In genomic region chrX:45508459-45508858, GRCh38 we compare ENCODE assay signal across 16 cellular contexts.
DNase-seq lines count a peak whose midpoint lies in the region; ATAC-seq and TF ChIP-seq lines count a peak whose summit lies in the region.
"Had no signal": no experiment of that assay in that cellular context is flagged by ENCODE, and none has a peak within 500 bp of the region (broad histone marks: within the 10 kb centered on the region; RNA-seq: fewer than 3 reads in every experiment).

No MANE protein-coding gene starts in this region.

- H2AFZ ChIP-seq in GM23248 (no peak overlapping the region), PC-3 (ENCODE audit: low read length) (no peak overlapping the region)
- H2AFZ ChIP-seq: PC-9 had no signal

- intact Hi-C loops in PC-3 (cut with micrococcal nuclease), result no loop called here
- intact Hi-C loops in sigmoid colon (cut with DNase I), result loop anchor here (5.0 kb wide), 1 partner anchor 61 kb away; no protein-coding TSS in a partner anchor

- DNase-seq in GM23248 (no peak), PC-3 (peak; percentile 72), fibroblast of mammary gland (ENCODE audit: low read depth) (peak; percentile 83), sigmoid colon (no peak), T-cell (no peak), NCI-H146 treated with DMSO at 0.1 percent for 48 hours (lab: John Stamatoyannopoulos, UW; ENCODE audit: unreplicated experiment) (no peak)
- DNase-seq in stimulated activated naive CD4-positive, alpha-beta T cell (lab: John Stamatoyannopoulos, UW), result no peak
- DNase-seq: activated gamma-delta T cell, DMS79, NCI-H187 treated with DMSO at 0.1 percent for 48 hours, NCI-H524, PC-9, WERI-Rb-1 had no signal

- TF ChIP-seq CTCF in PC-3 (conservative IDR thresholded peaks at IDR 0.05; ENCODE audit: low read depth, low read length) (no peak), fibroblast of mammary gland (conservative IDR thresholded peaks at IDR 0.05; ENCODE audit: control insufficient read depth, insufficient read depth, low read depth, low read length) (no peak), sigmoid colon (IDR thresholded peaks at IDR 0.05) (no peak)

- TF ChIP-seq EP300 in sigmoid colon (IDR thresholded peaks at IDR 0.05), result no peak

- H3K27ac Mint-ChIP-seq in T-cell, result no peak overlapping the region
- H3K27ac Mint-ChIP-seq: natural killer cell treated with Interleukin-12 subunit alpha and Interleukin-12 subunit beta and Interleukin-15 and Interleukin-18, amount 100 ng/mL, for 72 hours had no signal

- TF ChIP-seq POLR2A in sigmoid colon (IDR thresholded peaks at IDR 0.05), result no peak

- H3K27me3 Mint-ChIP-seq in T-cell, result peaks cover 0 to 10% of the 10 kb centered on the region in 2 donors

- H3K4me1 ChIP-seq in GM23248 (ENCODE audit: insufficient read depth) (peaks cover 34% of the 10 kb centered on the region), PC-3 (ENCODE audit: insufficient read depth, low read length) (peaks cover 45% of the 10 kb centered on the region), sigmoid colon (peaks cover 0 to 41% (median 7%) of the 10 kb centered on the region in 4 donors)

- H3K4me3 ChIP-seq in GM23248 (no peak overlapping the region), PC-3 (ENCODE audit: low read length) (no peak overlapping the region), fibroblast of mammary gland (ENCODE audit: control insufficient read depth, low read depth, low read length) (no peak overlapping the region), sigmoid colon (no peak overlapping the region)
- H3K4me3 ChIP-seq: ascending aorta, PC-9 had no signal

- H3K4me3 Mint-ChIP-seq in T-cell, result no peak overlapping the region
- H3K4me3 Mint-ChIP-seq: natural killer cell treated with Interleukin-12 subunit alpha and Interleukin-12 subunit beta and Interleukin-15 and Interleukin-18, amount 100 ng/mL, for 72 hours had no signal

- POLR2A ChIA-PET in PC-3 (lab: Charles Lee; ENCODE audit: unreplicated experiment) (interaction anchor here (0.5 kb wide), 1 partner anchor 202 kb away, joined by 6 read pairs; no protein-coding TSS in a partner anchor), T-cell (lab: Charles Lee) (no interaction called here)

- H3F3A ChIP-seq in GM23248 (ENCODE audit: insufficient read depth), result peaks cover 28% of the 10 kb centered on the region
- peaks cover 12% of the 10 kb centered on the region for H3F3A ChIP-seq in PC-3 (ENCODE audit: low read length, unreplicated experiment)

- 25 to 33% methylated on average over 1 to 2 of the region's 2 CpGs for WGBS in GM23248 (ENCODE audit: low coverage in 1 of 2, low lambda C conversion rate in 2 of 2, missing lambda C conversion rate in 2 of 2), 2 experiments
- 85 to 90% methylated on average over 2 of the region's 2 CpGs for WGBS in sigmoid colon, 2 donors

- H3K9ac ChIP-seq in GM23248 (no peak overlapping the region), PC-3 (ENCODE audit: low read length) (peak overlapping the region; percentile 85)

- H3K4me1 Mint-ChIP-seq in T-cell, result peaks cover 4 to 5% (median 5%) of the 10 kb centered on the region in 3 donors

- ATAC-seq in PC-3, result peak; percentile 16; the same call in 1 of the 2 replicates
- no peak for ATAC-seq in T-cell (replicated peaks in 1 of 4)
- ATAC-seq: esophagus mucosa; natural killer cell treated with Interleukin-12 subunit alpha and Interleukin-12 subunit beta and Interleukin-15 and Interleukin-18, amount 100 ng/mL, for 72 hours had no signal

- in situ Hi-C loops in GM23248 (cut with MboI), result loop anchor here (25.0 kb wide), 1 partner anchor 204 kb away; no protein-coding TSS in a partner anchor

- CTCF ChIA-PET in PC-3 (lab: Charles Lee) (no interaction called here), T-cell (lab: Charles Lee) (no interaction called here)

- BruUV-seq in PC-3 (replicated peaks; lab: Mats Ljungman, UMichigan), result no TSS peak

- H3K36me3 ChIP-seq in GM23248 (ENCODE audit: low read depth) (no peaks in the 10 kb centered on the region), PC-3 (ENCODE audit: low read depth, low read length) (no peaks in the 10 kb centered on the region), sigmoid colon (no peaks in the 10 kb centered on the region)
- H3K36me3 ChIP-seq: ascending aorta, WERI-Rb-1 had no signal

- no peaks in the 10 kb centered on the region for H3K27me3 ChIP-seq in GM23248 (replicated peaks; ENCODE audit: insufficient read depth)
- no peaks in the 10 kb centered on the region for H3K27me3 ChIP-seq in PC-3 (ENCODE audit: low read length)
- no peaks in the 10 kb centered on the region for H3K27me3 ChIP-seq in sigmoid colon
- H3K27me3 ChIP-seq: ascending aorta had no signal

- no peaks in the 10 kb centered on the region for H3K9me3 ChIP-seq in GM23248 (ENCODE audit: low read depth)
- H3K9me3 ChIP-seq in PC-3 (ENCODE audit: low read length), result no peaks in the 10 kb centered on the region
- H3K9me3 ChIP-seq in sigmoid colon, result no peaks in the 10 kb centered on the region
- H3K9me3 ChIP-seq: ascending aorta had no signal

- no peak overlapping the region for H3K4me2 ChIP-seq in GM23248 (ENCODE audit: unreplicated experiment)
- H3K4me2 ChIP-seq in PC-3 (ENCODE audit: low read length), result peak overlapping the region; percentile 20
- H3K4me2 ChIP-seq: PC-9 had no signal

- no peaks in the 10 kb centered on the region for H3K9me3 Mint-ChIP-seq in T-cell
- H3K9me3 Mint-ChIP-seq: natural killer cell treated with Interleukin-12 subunit alpha and Interleukin-12 subunit beta and Interleukin-15 and Interleukin-18, amount 100 ng/mL, for 72 hours had no signal

- H3K27ac ChIP-seq in GM23248, result peak overlapping the region; percentile 71
- peak overlapping the region; percentile 100 for H3K27ac ChIP-seq in PC-3 (ENCODE audit: low read length)
- peak overlapping the region in 3 of 4 donors; percentile 66 to 80 (median 78) for H3K27ac ChIP-seq in sigmoid colon
- H3K27ac ChIP-seq: PC-9, WERI-Rb-1 had no signal

- H3K36me3 Mint-ChIP-seq in T-cell, result no peaks in the 10 kb centered on the region
- H3K36me3 Mint-ChIP-seq: natural killer cell treated with Interleukin-12 subunit alpha and Interleukin-12 subunit beta and Interleukin-15 and Interleukin-18, amount 100 ng/mL, for 72 hours had no signal

- H3K79me2 ChIP-seq in GM23248 (ENCODE audit: insufficient read depth) (no peaks in the 10 kb centered on the region), PC-3 (ENCODE audit: low read length) (peaks cover 24% of the 10 kb centered on the region)

- H4K20me1 ChIP-seq in GM23248 (ENCODE audit: insufficient read depth), result no peaks in the 10 kb centered on the region
- no peaks in the 10 kb centered on the region for H4K20me1 ChIP-seq in PC-3 (ENCODE audit: low read length)

- H3K9me2 ChIP-seq in GM23248 (ENCODE audit: insufficient read depth), result no peaks in the 10 kb centered on the region
- H3K9me2 ChIP-seq in PC-3 (replicated peaks; ENCODE audit: low read length), result no peaks in the 10 kb centered on the region

Comparison
In these comparisons a context has a peak if more than half of its experiments do, and no peak if none do; other contexts are left out.
1. DNase-seq: peak in PC-3 (single experiment) and fibroblast of mammary gland (single experiment); none in GM23248 (single experiment), sigmoid colon (single experiment), stimulated activated naive CD4-positive, alpha-beta T cell (0 of 6), T-cell (0 of 34) and NCI-H146 treated with DMSO at 0.1 percent for 48 hours (single experiment).
2. Peak in every context shown above with its lines, with median percentiles within 50 percentile points of each other: H3K27ac ChIP-seq.